In genomic region chr3:33146791-33147445, GRCh38 we compare ENCODE assay signal across 10 cellular contexts. TPM values are rescaled to one million over a fixed set of nuclear protein-coding genes. Genes with fewer than 3 reads are reported as not detected.
DNase-seq lines count a peak whose midpoint lies in the region; TF ChIP-seq lines count a peak whose summit lies in the region.
"Had no signal": no experiment of that assay in that cellular context is flagged by ENCODE, and none has a peak within 500 bp of the region (broad histone marks: within the 10 kb centered on the region; RNA-seq: fewer than 3 reads in every experiment).

No MANE protein-coding gene starts in this region.

- peak; percentile 31 for DNase-seq in HT1080 (ENCODE audit: low read depth)
- DNase-seq in SKM-1 treated with dmso at 0.1 percent for 144 hours (lab: John Stamatoyannopoulos, UW; ENCODE audit: unreplicated experiment), result peak; percentile 67
- peak; percentile 28 for DNase-seq in fibroblast of villous mesenchyme (ENCODE audit: low read depth)
- DNase-seq in DMS153 (lab: John Stamatoyannopoulos, UW), result no peak
- DNase-seq in NCI-H187 treated with DMSO at 0.1 percent for 48 hours (lab: John Stamatoyannopoulos, UW), result no peak
- no peak for DNase-seq in activated T-cell treated with anti-CD3 and anti-CD28 coated beads, Interleukin-2, amount 50 U/mL, for 1 hour
- no peak for DNase-seq in NCI-H226
- DNase-seq: activated T-cell treated with anti-CD3 and anti-CD28 coated beads for 4 hours, gastrocnemius medialis had no signal

- H3K9ac ChIP-seq in skeletal muscle tissue (ENCODE audit: low read depth in 1 of 3, low read length in 3 of 3), result peak overlapping the region in 2 of 3 donors; percentile 38 to 55

- H3K4me1 ChIP-seq in skeletal muscle tissue (ENCODE audit: control insufficient read depth in 3 of 3, insufficient read depth in 3 of 3, low read length in 3 of 3), result peaks cover 7 to 19% (median 8%) of the 10 kb centered on the region in 3 donors

- no peaks in the 10 kb centered on the region for H3K27me3 ChIP-seq in skeletal muscle tissue (ENCODE audit: control insufficient read depth in 3 of 3, insufficient read depth in 3 of 3, low read length in 3 of 3)
- H3K27me3 ChIP-seq: gastrocnemius medialis had no signal

- TF ChIP-seq CTCF in fibroblast of villous mesenchyme (IDR thresholded peaks at IDR 0.05; ENCODE audit: insufficient read depth, low read depth, low read length), result no peak

- peaks cover 13 to 17% (median 15%) of the 10 kb centered on the region in 3 donors for H3K36me3 ChIP-seq in skeletal muscle tissue (ENCODE audit: control insufficient read depth in 3 of 3, insufficient read depth in 3 of 3, low read length in 3 of 3)

- H3K4me3 ChIP-seq in fibroblast of villous mesenchyme (ENCODE audit: low read depth, low read length) (no peak overlapping the region), skeletal muscle tissue (ENCODE audit: low read length in 3 of 3) (no peak overlapping the region)
- H3K4me3 ChIP-seq: gastrocnemius medialis had no signal

- H3K27ac ChIP-seq in skeletal muscle tissue (ENCODE audit: low read depth, low read length), result no peak overlapping the region

- H3K9me3 ChIP-seq in skeletal muscle tissue (ENCODE audit: control insufficient read depth in 3 of 3, low read length in 3 of 3), result no peaks in the 10 kb centered on the region
- H3K9me3 ChIP-seq: gastrocnemius medialis had no signal

RNA-seq across cellular contexts. Expression of gene CRTAP, which starts 33.1 kb away (rescaled TPM):
- total RNA-seq in HT1080 (2014; rRNA removed; shearing (Covaris generic)), result 290 and 376 TPM in 2 replicates
- polyA plus RNA-seq in HT1080 (2015; cell fraction: cytosol; rRNA removed), result 352 and 426 TPM in 2 replicates
- 159 and 169 TPM in 2 replicates for polyA plus RNA-seq in HT1080 (2015; cell fraction: nucleus; rRNA removed)
- total RNA-seq in fibroblast of villous mesenchyme, result 145 and 196 TPM in 2 replicates
- 32.9 TPM for total RNA-seq in skeletal muscle tissue

RNA-seq across cellular contexts. Expression of gene GLB1, which starts 50.0 kb away (rescaled TPM):
- total RNA-seq in HT1080 (2014; rRNA removed; shearing (Covaris generic)), result 46.4 and 56.5 TPM in 2 replicates
- 34.4 and 36.3 TPM in 2 replicates for polyA plus RNA-seq in HT1080 (2015; cell fraction: cytosol; rRNA removed)
- polyA plus RNA-seq in HT1080 (2015; cell fraction: nucleus; rRNA removed), result 76.7 and 92.7 TPM in 2 replicates
- total RNA-seq in fibroblast of villous mesenchyme (49.3 and 63.5 TPM in 2 replicates), skeletal muscle tissue (12.0 TPM)

RNA-seq across cellular contexts. Expression of gene TMPPE, which starts 50.0 kb away (rescaled TPM):
- total RNA-seq in HT1080 (2014; rRNA removed; shearing (Covaris generic)), result 4.8 and 4.9 TPM in 2 replicates
- 1.9 and 2.7 TPM in 2 replicates for polyA plus RNA-seq in HT1080 (2015; cell fraction: cytosol; rRNA removed)
- polyA plus RNA-seq in HT1080 (2015; cell fraction: nucleus; rRNA removed), result 5.6 and 5.9 TPM in 2 replicates
- total RNA-seq in fibroblast of villous mesenchyme, result 4.8 and 7.3 TPM in 2 replicates
- total RNA-seq in skeletal muscle tissue, result 2.1 TPM

Comparison
In these comparisons a context has a peak if more than half of its experiments do, and no peak if none do; other contexts are left out.
1. DNase-seq: peak in HT1080 (single experiment), SKM-1 treated with dmso at 0.1 percent for 144 hours (single experiment) and fibroblast of villous mesenchyme (single experiment); none in DMS153 (single experiment), NCI-H187 treated with DMSO at 0.1 percent for 48 hours (single experiment), activated T-cell treated with anti-CD3 and anti-CD28 coated beads, Interleukin-2, amount 50 U/mL, for 1 hour (single experiment) and NCI-H226 (single experiment).